Comparison of ENCODE assay signal across 15 cellular contexts in the genomic region with DNA sequence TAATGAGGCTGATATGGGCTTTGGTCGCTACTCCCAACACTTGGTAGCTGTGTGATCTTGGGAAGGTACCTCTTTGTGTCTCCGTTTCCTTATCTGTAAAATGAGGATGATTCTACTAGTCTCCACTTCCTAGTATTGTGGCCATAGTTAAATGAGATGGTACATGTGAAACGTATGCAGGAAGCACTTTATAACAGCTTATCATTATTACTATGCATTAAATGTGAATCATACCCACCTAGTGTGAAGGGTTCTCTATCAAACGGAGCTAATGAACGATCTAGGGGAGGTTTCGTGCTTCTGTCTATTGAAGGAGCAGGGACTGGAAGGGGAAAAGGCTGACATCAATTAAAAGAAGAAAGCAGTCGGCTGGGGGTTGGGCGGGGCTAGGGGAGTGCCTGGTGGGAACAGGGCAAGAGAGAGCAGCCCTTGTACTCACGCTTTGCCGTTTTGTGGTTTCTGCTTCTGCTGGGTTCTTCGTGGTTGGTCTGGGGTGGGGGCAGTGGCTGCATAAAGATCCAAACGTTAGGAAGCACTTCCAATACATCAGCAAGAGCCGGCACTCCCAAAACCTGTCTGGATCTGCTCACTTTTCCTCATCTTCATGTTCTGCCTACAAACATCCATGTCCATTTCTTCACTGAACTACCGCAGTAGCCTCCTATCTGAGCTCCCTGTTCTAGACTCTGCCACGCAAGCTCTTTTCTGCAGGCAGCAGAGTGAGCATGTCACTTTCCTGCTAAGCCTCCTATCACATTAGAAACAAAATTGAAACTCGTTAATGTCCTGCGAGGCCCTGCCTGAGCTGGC. TPM values are rescaled to one million over a fixed set of nuclear protein-coding genes. Genes with fewer than 3 reads are reported as not detected.
A peak's percentile ranks its signal among the peaks of the same experiment; 100 is the strongest.
DNase-seq lines count a peak whose midpoint lies in the region; ATAC-seq and TF ChIP-seq lines count a peak whose summit lies in the region.
"Had no signal": no experiment of that assay in that cellular context is flagged by ENCODE, and none has a peak within 500 bp of the region (broad histone marks: within the 10 kb centered on the region; RNA-seq: fewer than 3 reads in every experiment).

No MANE protein-coding gene starts in this region.

- H3K27me3 Mint-ChIP-seq in CD4-positive, alpha-beta memory T cell = no peaks in the 10 kb centered on the region

- POLR2A ChIA-PET in CD4-positive, alpha-beta memory T cell (lab: Charles Lee; ENCODE audit: partially characterized antibody) = interaction anchor here (0.7 to 32.1 kb wide), 16 partner anchors 8 to 74 kb away, joined by 3 to 1265 read pairs (median 4); a partner anchor contains a TSS

- no peaks in the 10 kb centered on the region for H3K9me3 Mint-ChIP-seq in CD4-positive, alpha-beta memory T cell

- peaks cover 86 to 87% of the 10 kb centered on the region in 2 donors for H3K36me3 Mint-ChIP-seq in CD4-positive, alpha-beta memory T cell

- peaks cover 69 to 94% (median 83%) of the 10 kb centered on the region in 4 donors for H3K4me1 Mint-ChIP-seq in CD4-positive, alpha-beta memory T cell

- no peaks in the 10 kb centered on the region for H3K9me3 ChIP-seq in CD4-positive, alpha-beta memory T cell (ENCODE audit: control insufficient read depth in 1 of 2, low read length in 2 of 2)

- TF ChIP-seq CTCF in GM13976 (IDR thresholded peaks at IDR 0.05; ENCODE audit: borderline replicate concordance, control extremely low read depth, extremely low read depth, insufficient read depth, missing control alignments) = no peak

- peak overlapping the region; percentile 66 for H3K27ac ChIP-seq in CD4-positive, alpha-beta memory T cell (ENCODE audit: low read depth, low read length)
- H3K27ac ChIP-seq: C4-2B had no signal

- ATAC-seq in sciatic nerve (peak; percentile 47), GM21526 (IDR thresholded peaks at IDR 0.05; ENCODE audit: low FRiP score, unreplicated experiment) (no peak)
- ATAC-seq: left colon had no signal

- peak overlapping the region in 1 of 2 donors; percentile 33 for H3K4me3 ChIP-seq in CD4-positive, alpha-beta memory T cell (ENCODE audit: low read length in 2 of 2)

- peak overlapping the region; percentile 32 to 86 (median 75) for H3K4me3 Mint-ChIP-seq in CD4-positive, alpha-beta memory T cell

- in situ Hi-C loops in GM13976 (cut with MboI; ENCODE audit: low sequenced_read_pairs, unreplicated experiment) = loop anchor here (5.0 kb wide), 1 partner anchor 71 kb away; no protein-coding TSS in a partner anchor

- intact Hi-C loops in CD4-positive, alpha-beta memory T cell (cut with micrococcal nuclease) = loop anchor here (1.0 to 5.0 kb wide), 2 partner anchors 12 to 36 kb away; no protein-coding TSS in a partner anchor
- intact Hi-C loops in sciatic nerve (cut with DNase I) = no loop called here

- CTCF ChIA-PET in CD4-positive, alpha-beta memory T cell (lab: Charles Lee; ENCODE audit: partially characterized antibody) = interaction anchor here (0.9 to 7.1 kb wide), 20 partner anchors 8 to 153 kb away, joined by 3 to 200 read pairs (median 12); a partner anchor contains a TSS

- no peaks in the 10 kb centered on the region for H3K27me3 ChIP-seq in CD4-positive, alpha-beta memory T cell (ENCODE audit: insufficient read depth, low read length)

- H3K36me3 ChIP-seq in CD4-positive, alpha-beta memory T cell (ENCODE audit: insufficient read depth, low read length) = peaks cover 81% of the 10 kb centered on the region

- H3K27ac Mint-ChIP-seq in CD4-positive, alpha-beta memory T cell = peak overlapping the region; percentile 90 to 100 (median 95)

- peak in 4 of 5 donors; percentile 28 to 85 (median 40) for DNase-seq in CD4-positive, alpha-beta memory T cell
- DNase-seq in T-helper 9 cell = peak; percentile 54
- DNase-seq in activated naive CD4-positive, alpha-beta T cell treated with anti-CD3 and anti-CD28 coated beads, Interleukin-2, amount 50 U/mL, for 16 hours = peak; percentile 62
- no peak for DNase-seq in sciatic nerve (ENCODE audit: low spot score)
- no peak for DNase-seq in NCI-H82 treated with DMSO at 0.1 percent for 48 hours (lab: John Stamatoyannopoulos, UW; ENCODE audit: unreplicated experiment)
- no peak for DNase-seq in NK-92 (lab: John Stamatoyannopoulos, UW; ENCODE audit: unreplicated experiment)
- DNase-seq in GM13976 (ENCODE audit: low spot score) = no peak
- DNase-seq: IMR-90, left colon, NCI-H510A, T1000 had no signal

- H3K4me1 ChIP-seq in CD4-positive, alpha-beta memory T cell (ENCODE audit: insufficient read depth, low read length) = peaks cover 97% of the 10 kb centered on the region

RNA-seq across cellular contexts. Expression of a gene that starts 30.8 kb away (rescaled TPM):
- total RNA-seq in CD4-positive, alpha-beta memory T cell = 100 to 1,000 TPM; 291 to 318 TPM
- 100 to 1,000 TPM; 117 to 259 TPM for polyA plus RNA-seq in CD4-positive, alpha-beta memory T cell
- total RNA-seq in sciatic nerve = 45.2 TPM
- total RNA-seq: fibroblast of lung, IMR-90 had no signal
- polyA plus RNA-seq: fibroblast of lung, IMR-90 had no signal

RNA-seq across cellular contexts. Expression of a gene that starts 34.0 kb away (rescaled TPM):
- total RNA-seq in CD4-positive, alpha-beta memory T cell = not detected
- 1 to 10 TPM in 1 of 2 donors, not detected in 1; 2.4 TPM for polyA plus RNA-seq in CD4-positive, alpha-beta memory T cell
- total RNA-seq in sciatic nerve = not detected
- total RNA-seq: fibroblast of lung, IMR-90, left colon, posterior vena cava had no signal
- polyA plus RNA-seq: fibroblast of lung, IMR-90 had no signal

Comparison
In these comparisons a context has a peak if more than half of its experiments do, and no peak if none do; other contexts are left out.
1. DNase-seq: peak in CD4-positive, alpha-beta memory T cell (4 of 5), T-helper 9 cell (single experiment) and activated naive CD4-positive, alpha-beta T cell treated with anti-CD3 and anti-CD28 coated beads, Interleukin-2, amount 50 U/mL, for 16 hours (single experiment); none in sciatic nerve (single experiment), NCI-H82 treated with DMSO at 0.1 percent for 48 hours (single experiment), NK-92 (single experiment) and GM13976 (single experiment).